ENCODE assay signal across 1 cellular context in the genomic region with DNA sequence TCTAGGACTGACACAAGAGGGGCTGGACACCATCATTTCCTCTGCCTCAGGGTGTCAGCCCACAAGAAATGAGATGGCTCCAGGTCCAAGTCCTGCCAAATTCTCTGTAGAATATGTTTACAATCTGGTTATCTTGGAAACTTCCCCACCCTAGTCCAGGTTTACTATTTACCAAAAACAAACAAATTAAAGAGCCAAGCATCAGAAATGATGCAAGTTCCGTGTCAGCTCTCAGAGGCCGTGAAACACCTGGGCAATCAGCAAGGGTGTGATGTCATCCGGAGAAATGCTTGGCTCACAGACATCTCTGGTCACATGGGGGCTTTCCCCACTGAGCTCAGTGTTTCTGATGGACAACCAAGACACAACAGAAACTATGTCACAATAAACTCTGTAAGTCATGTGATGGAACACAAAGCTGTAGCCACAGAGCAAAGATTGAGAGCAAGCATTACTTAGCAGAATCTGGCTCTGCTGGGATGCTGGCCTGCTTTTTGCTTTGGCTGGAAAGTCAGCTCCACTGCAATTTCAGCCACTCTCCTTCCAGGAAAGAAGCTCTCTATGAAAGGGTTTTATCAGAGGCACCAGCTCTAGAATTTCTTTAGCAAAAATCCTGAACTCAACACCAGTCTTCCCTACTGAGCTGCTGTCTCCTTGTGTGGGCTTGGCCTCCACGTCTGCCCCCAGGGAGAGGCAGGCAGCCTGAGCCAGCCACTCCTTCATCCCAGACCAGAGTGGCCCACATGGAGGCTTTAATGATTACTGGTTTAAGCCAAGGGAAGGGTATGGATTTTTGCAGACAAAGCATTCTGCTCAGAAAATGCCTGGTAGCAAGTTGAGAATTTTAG.
TF ChIP-seq lines count a peak whose summit lies in the region.

No MANE protein-coding gene starts in this region.

TF ChIP-seq in HEK293, 187 proteins besides CTCF, POLR2A, EP300 and RAD21 (continued from another document and continues in another):
- TF ChIP-seq PRDM2 (tag by site-specific recombination; IDR thresholded peaks at IDR 0.05; ENCODE audit: borderline replicate concordance): no peak
- TF ChIP-seq ZNF76 (tag by site-specific recombination; IDR thresholded peaks at IDR 0.05; ENCODE audit: borderline replicate concordance, low read depth): no peak; the same call in 1 of the 2 replicates
- TF ChIP-seq ZNF335 (tag by site-specific recombination; conservative IDR thresholded peaks at IDR 0.05): peak; percentile 54; the same call in 1 of the 2 replicates
- TF ChIP-seq ZNF37A (tag by site-specific recombination; IDR thresholded peaks at IDR 0.05): no peak
- TF ChIP-seq HIC1 (tag by site-specific recombination; IDR thresholded peaks at IDR 0.05): no peak
- TF ChIP-seq ZIC2 (tag by site-specific recombination; IDR thresholded peaks at IDR 0.05): peak; percentile 39
- no peak for TF ChIP-seq ZNF560 (tag by site-specific recombination; IDR thresholded peaks at IDR 0.05; ENCODE audit: borderline replicate concordance)
- peak; percentile 82 for TF ChIP-seq ZNF639 (tag by site-specific recombination; IDR thresholded peaks at IDR 0.05)
- TF ChIP-seq ZNF785 (tag by site-specific recombination; IDR thresholded peaks at IDR 0.05): no peak
- TF ChIP-seq, protein P1, sequence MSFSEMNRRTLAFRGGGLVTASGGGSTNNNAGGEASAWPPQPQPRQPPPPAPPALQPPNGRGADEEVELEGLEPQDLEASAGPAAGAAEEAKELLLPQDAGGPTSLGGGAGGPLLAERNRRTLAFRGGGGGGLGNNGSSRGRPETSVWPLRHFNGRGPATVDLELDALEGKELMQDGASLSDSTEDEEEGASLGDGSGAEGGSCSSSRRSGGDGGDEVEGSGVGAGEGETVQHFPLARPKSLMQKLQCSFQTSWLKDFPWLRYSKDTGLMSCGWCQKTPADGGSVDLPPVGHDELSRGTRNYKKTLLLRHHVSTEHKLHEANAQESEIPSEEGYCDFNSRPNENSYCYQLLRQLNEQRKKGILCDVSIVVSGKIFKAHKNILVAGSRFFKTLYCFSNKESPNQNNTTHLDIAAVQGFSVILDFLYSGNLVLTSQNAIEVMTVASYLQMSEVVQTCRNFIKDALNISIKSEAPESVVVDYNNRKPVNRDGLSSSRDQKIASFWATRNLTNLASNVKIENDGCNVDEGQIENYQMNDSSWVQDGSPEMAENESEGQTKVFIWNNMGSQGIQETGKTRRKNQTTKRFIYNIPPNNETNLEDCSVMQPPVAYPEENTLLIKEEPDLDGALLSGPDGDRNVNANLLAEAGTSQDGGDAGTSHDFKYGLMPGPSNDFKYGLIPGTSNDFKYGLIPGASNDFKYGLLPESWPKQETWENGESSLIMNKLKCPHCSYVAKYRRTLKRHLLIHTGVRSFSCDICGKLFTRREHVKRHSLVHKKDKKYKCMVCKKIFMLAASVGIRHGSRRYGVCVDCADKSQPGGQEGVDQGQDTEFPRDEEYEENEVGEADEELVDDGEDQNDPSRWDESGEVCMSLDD (tag by site-specific recombination; IDR thresholded peaks at IDR 0.05): no peak
- TF ChIP-seq, protein P2, sequence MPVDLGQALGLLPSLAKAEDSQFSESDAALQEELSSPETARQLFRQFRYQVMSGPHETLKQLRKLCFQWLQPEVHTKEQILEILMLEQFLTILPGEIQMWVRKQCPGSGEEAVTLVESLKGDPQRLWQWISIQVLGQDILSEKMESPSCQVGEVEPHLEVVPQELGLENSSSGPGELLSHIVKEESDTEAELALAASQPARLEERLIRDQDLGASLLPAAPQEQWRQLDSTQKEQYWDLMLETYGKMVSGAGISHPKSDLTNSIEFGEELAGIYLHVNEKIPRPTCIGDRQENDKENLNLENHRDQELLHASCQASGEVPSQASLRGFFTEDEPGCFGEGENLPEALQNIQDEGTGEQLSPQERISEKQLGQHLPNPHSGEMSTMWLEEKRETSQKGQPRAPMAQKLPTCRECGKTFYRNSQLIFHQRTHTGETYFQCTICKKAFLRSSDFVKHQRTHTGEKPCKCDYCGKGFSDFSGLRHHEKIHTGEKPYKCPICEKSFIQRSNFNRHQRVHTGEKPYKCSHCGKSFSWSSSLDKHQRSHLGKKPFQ (tag by site-specific recombination; IDR thresholded peaks at IDR 0.05): no peak
- peak; percentile 31; the same call in 1 of the 2 replicates for TF ChIP-seq ZFHX2 (tag by site-specific recombination; conservative IDR thresholded peaks at IDR 0.05)
- TF ChIP-seq, protein P3, sequence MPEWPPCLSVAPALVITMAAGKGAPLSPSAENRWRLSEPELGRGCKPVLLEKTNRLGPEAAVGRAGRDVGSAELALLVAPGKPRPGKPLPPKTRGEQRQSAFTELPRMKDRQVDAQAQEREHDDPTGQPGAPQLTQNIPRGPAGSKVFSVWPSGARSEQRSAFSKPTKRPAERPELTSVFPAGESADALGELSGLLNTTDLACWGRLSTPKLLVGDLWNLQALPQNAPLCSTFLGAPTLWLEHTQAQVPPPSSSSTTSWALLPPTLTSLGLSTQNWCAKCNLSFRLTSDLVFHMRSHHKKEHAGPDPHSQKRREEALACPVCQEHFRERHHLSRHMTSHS (tag by site-specific recombination; IDR thresholded peaks at IDR 0.05): peak; percentile 13; the same call in 1 of the 2 replicates
- TF ChIP-seq ZNF174 (tag by site-specific recombination; IDR thresholded peaks at IDR 0.05): no peak
- peak; percentile 51; the same call in 1 of the 2 replicates for TF ChIP-seq ZSCAN23 (tag by site-specific recombination; IDR thresholded peaks at IDR 0.05)
- TF ChIP-seq ATF2 (tag by site-specific recombination; IDR thresholded peaks at IDR 0.05; ENCODE audit: low read depth): peak; percentile 98
- no peak for TF ChIP-seq GLI2 (tag by site-specific recombination; IDR thresholded peaks at IDR 0.05; ENCODE audit: borderline replicate concordance, low read depth)
- TF ChIP-seq ZBTB7A (tag by site-specific recombination; IDR thresholded peaks at IDR 0.05; ENCODE audit: low read depth): no peak
- TF ChIP-seq ZBTB21 (tag by site-specific recombination; IDR thresholded peaks at IDR 0.05): peak; percentile 97
- TF ChIP-seq ZNF843 (tag by site-specific recombination; IDR thresholded peaks at IDR 0.05): peak; percentile 47; the same call in 1 of the 2 replicates
- 0 out of 2 replicates have a peak, but pooled peaks have one; percentile 38 for TF ChIP-seq ZSCAN4 (tag by site-specific recombination; IDR thresholded peaks at IDR 0.05)
- TF ChIP-seq, protein P4, sequence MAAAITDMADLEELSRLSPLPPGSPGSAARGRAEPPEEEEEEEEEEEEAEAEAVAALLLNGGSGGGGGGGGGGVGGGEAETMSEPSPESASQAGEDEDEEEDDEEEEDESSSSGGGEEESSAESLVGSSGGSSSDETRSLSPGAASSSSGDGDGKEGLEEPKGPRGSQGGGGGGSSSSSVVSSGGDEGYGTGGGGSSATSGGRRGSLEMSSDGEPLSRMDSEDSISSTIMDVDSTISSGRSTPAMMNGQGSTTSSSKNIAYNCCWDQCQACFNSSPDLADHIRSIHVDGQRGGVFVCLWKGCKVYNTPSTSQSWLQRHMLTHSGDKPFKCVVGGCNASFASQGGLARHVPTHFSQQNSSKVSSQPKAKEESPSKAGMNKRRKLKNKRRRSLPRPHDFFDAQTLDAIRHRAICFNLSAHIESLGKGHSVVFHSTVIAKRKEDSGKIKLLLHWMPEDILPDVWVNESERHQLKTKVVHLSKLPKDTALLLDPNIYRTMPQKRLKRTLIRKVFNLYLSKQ (tag by site-specific recombination; IDR thresholded peaks at IDR 0.05; ENCODE audit: borderline replicate concordance): no peak
- 0 out of 2 replicates have a peak, but pooled peaks have one; percentile 23 for TF ChIP-seq ZNF623 (tag by site-specific recombination; IDR thresholded peaks at IDR 0.05)
- TF ChIP-seq ZFP37 (tag by site-specific recombination; IDR thresholded peaks at IDR 0.05): no peak; the same call in 1 of the 2 replicates
- no peak for TF ChIP-seq ZNF501 (tag by site-specific recombination; IDR thresholded peaks at IDR 0.05)
- peak; percentile 78 for TF ChIP-seq ZNF600 (tag by site-specific recombination; IDR thresholded peaks at IDR 0.05)
- no peak for TF ChIP-seq KLF9 (tag by site-specific recombination; IDR thresholded peaks at IDR 0.05; ENCODE audit: low read depth)
- peak; percentile 76 for TF ChIP-seq ZFP69B (tag by site-specific recombination; IDR thresholded peaks at IDR 0.05)
- TF ChIP-seq ZFP3 (tag by site-specific recombination; IDR thresholded peaks at IDR 0.05; ENCODE audit: low read depth): no peak
- TF ChIP-seq MYNN (tag by site-specific recombination; IDR thresholded peaks at IDR 0.05; ENCODE audit: borderline replicate concordance): no peak
